1 cellular context compared by ENCODE assay signal in the genomic region with DNA sequence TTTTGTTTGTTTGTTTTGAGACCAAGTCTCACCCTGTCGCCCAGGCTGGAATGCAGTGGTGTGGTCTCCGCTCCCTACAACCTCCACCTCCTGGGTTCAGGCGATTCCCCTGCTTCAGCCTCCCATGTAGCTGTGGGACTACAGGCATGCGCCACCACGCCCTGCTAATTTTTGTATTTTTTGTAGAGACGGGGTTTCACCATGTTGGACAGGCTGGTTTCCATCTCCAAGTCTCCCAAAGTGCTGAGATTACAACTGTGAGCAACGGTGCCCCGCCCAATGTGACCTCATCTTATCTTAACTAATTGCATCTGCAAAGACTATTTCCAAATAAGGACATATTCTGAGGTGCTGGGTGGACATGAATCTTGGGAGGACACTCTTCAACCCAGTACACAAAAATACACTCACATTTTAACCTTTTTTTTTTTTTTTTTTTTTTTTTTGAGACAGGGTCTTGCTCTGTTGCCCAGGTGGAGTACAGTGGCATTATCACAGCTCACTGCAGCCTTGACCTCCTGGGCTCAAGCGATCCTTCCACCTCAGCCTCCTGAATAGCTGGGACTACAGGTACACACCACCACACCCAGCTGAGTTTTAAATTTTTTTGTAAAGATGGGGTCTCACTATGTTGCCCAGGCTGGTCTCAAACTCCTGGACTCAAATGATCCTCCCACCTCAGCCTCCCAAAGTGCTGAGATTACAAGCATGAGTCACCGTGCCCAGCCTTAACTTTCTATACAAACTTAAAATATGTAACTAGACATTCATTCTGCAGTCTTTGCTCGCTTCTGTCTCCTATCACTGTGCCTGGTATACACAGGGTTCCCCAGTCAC.
TF ChIP-seq lines count a peak whose summit lies in the region.
"Not testable (repeated sequence)": the region's sequence is repeated elsewhere in the genome, so short reads cannot be mapped to it uniquely, and the experiment has no call there.

No MANE protein-coding gene starts in this region.

TF ChIP-seq in K562, 482 proteins besides CTCF, POLR2A, EP300 and RAD21 (continued from another document):
- TF ChIP-seq, protein P1, sequence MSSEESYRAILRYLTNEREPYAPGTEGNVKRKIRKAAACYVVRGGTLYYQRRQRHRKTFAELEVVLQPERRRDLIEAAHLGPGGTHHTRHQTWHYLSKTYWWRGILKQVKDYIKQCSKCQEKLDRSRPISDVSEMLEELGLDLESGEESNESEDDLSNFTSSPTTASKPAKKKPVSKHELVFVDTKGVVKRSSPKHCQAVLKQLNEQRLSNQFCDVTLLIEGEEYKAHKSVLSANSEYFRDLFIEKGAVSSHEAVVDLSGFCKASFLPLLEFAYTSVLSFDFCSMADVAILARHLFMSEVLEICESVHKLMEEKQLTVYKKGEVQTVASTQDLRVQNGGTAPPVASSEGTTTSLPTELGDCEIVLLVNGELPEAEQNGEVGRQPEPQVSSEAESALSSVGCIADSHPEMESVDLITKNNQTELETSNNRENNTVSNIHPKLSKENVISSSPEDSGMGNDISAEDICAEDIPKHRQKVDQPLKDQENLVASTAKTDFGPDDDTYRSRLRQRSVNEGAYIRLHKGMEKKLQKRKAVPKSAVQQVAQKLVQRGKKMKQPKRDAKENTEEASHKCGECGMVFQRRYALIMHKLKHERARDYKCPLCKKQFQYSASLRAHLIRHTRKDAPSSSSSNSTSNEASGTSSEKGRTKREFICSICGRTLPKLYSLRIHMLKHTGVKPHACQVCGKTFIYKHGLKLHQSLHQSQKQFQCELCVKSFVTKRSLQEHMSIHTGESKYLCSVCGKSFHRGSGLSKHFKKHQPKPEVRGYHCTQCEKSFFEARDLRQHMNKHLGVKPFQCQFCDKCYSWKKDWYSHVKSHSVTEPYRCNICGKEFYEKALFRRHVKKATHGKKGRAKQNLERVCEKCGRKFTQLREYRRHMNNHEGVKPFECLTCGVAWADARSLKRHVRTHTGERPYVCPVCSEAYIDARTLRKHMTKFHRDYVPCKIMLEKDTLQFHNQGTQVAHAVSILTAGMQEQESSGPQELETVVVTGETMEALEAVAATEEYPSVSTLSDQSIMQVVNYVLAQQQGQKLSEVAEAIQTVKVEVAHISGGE (CRISPR knock-in tag; IDR thresholded peaks at IDR 0.05) = 0 out of 6 replicates have a peak, but pooled peaks of 1 of the 3 experiments have one; percentile 26
- TF ChIP-seq, protein P2, sequence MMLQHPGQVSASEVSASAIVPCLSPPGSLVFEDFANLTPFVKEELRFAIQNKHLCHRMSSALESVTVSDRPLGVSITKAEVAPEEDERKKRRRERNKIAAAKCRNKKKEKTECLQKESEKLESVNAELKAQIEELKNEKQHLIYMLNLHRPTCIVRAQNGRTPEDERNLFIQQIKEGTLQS (IDR thresholded peaks at IDR 0.05) = peak; percentile 27; the same call in 1 of the 2 replicates
- TF ChIP-seq, protein P2 (CRISPR knock-in tag; conservative IDR thresholded peaks at IDR 0.05) = not testable (repeated sequence)
- TF ChIP-seq, protein P3, sequence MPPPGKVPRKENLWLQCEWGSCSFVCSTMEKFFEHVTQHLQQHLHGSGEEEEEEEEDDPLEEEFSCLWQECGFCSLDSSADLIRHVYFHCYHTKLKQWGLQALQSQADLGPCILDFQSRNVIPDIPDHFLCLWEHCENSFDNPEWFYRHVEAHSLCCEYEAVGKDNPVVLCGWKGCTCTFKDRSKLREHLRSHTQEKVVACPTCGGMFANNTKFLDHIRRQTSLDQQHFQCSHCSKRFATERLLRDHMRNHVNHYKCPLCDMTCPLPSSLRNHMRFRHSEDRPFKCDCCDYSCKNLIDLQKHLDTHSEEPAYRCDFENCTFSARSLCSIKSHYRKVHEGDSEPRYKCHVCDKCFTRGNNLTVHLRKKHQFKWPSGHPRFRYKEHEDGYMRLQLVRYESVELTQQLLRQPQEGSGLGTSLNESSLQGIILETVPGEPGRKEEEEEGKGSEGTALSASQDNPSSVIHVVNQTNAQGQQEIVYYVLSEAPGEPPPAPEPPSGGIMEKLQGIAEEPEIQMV (tag; conservative IDR thresholded peaks at IDR 0.05; ENCODE audit: low read depth) = 0 out of 2 replicates have a peak, but pooled peaks have one; percentile 27
- TF ChIP-seq ZKSCAN8 (CRISPR knock-in tag; IDR thresholded peaks at IDR 0.05) (0 out of 2 replicates have a peak, but pooled peaks have one; percentile 56), ATF1 (tag; IDR thresholded peaks at IDR 0.05) (peak; percentile 30; the same call in 1 of the 2 replicates), ATF7 (IDR thresholded peaks at IDR 0.05) (peak; percentile 73), BCOR (IDR thresholded peaks at IDR 0.05) (peak; percentile 66; the same call in 1 of the 2 replicates), SMARCA5 (IDR thresholded peaks at IDR 0.05) (peak; percentile 58; the same call in 1 of the 2 replicates), RBM25 (IDR thresholded peaks at IDR 0.05; ENCODE audit: low read depth, low read length, severe bottlenecking) (peak; percentile 47), ZNF384 (IDR thresholded peaks at IDR 0.05; ENCODE audit: low read depth, low read length) (peak; percentile 4; the same call in 1 of the 2 replicates), FOSL1 (tag; conservative IDR thresholded peaks at IDR 0.05) (0 out of 2 replicates have a peak, but pooled peaks have one; percentile 26), ZNF766 (CRISPR knock-in tag; conservative IDR thresholded peaks at IDR 0.05) (peak; percentile 66; the same call in 1 of the 2 replicates), ZNF121 (CRISPR knock-in tag; conservative IDR thresholded peaks at IDR 0.05) (peak; percentile 100), MEF2D (tag; conservative IDR thresholded peaks at IDR 0.05; ENCODE audit: low read depth) (peak; percentile 69), SRF (CRISPR knock-in tag; IDR thresholded peaks at IDR 0.05) (peak; percentile 76 to 97; a peak in 3 of 4 replicates), ZNF584 (CRISPR knock-in tag; IDR thresholded peaks at IDR 0.05; ENCODE audit: low read depth) (peak; percentile 91), ZNF644 (tag; IDR thresholded peaks at IDR 0.05; ENCODE audit: low read depth) (peak; percentile 57; the same call in 1 of the 2 replicates), JUND (IDR thresholded peaks at IDR 0.05; ENCODE audit: borderline replicate concordance, low read depth, low read length) (0 out of 2 replicates have a peak, but pooled peaks have one; percentile 45), KLF1 (tag; IDR thresholded peaks at IDR 0.05) (peak; percentile 78; the same call in 1 of the 2 replicates)
- TF ChIP-seq ATF1 (CRISPR knock-in tag; IDR thresholded peaks at IDR 0.05); JUND (tag; IDR thresholded peaks at IDR 0.05; ENCODE audit: borderline replicate concordance, low read depth, low read length): not testable (repeated sequence)
- TF ChIP-seq, protein P4, sequence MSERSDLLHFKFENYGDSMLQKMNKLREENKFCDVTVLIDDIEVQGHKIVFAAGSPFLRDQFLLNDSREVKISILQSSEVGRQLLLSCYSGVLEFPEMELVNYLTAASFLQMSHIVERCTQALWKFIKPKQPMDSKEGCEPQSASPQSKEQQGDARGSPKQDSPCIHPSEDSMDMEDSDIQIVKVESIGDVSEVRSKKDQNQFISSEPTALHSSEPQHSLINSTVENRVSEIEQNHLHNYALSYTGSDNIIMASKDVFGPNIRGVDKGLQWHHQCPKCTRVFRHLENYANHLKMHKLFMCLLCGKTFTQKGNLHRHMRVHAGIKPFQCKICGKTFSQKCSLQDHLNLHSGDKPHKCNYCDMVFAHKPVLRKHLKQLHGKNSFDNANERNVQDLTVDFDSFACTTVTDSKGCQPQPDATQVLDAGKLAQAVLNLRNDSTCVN (CRISPR knock-in tag; IDR thresholded peaks at IDR 0.05) = 0 out of 2 replicates have a peak, but pooled peaks have one; percentile 37
- TF ChIP-seq, protein P5, sequence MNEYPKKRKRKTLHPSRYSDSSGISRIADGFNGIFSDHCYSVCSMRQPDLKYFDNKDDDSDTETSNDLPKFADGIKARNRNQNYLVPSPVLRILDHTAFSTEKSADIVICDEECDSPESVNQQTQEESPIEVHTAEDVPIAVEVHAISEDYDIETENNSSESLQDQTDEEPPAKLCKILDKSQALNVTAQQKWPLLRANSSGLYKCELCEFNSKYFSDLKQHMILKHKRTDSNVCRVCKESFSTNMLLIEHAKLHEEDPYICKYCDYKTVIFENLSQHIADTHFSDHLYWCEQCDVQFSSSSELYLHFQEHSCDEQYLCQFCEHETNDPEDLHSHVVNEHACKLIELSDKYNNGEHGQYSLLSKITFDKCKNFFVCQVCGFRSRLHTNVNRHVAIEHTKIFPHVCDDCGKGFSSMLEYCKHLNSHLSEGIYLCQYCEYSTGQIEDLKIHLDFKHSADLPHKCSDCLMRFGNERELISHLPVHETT (CRISPR knock-in tag; conservative IDR thresholded peaks at IDR 0.05 in 1 of 2, IDR thresholded peaks at IDR 0.05 in 1 of 2) = peak in 1 of 2 experiments; percentile 78; a peak in 2 of 4 replicates
- TF ChIP-seq, protein P6, sequence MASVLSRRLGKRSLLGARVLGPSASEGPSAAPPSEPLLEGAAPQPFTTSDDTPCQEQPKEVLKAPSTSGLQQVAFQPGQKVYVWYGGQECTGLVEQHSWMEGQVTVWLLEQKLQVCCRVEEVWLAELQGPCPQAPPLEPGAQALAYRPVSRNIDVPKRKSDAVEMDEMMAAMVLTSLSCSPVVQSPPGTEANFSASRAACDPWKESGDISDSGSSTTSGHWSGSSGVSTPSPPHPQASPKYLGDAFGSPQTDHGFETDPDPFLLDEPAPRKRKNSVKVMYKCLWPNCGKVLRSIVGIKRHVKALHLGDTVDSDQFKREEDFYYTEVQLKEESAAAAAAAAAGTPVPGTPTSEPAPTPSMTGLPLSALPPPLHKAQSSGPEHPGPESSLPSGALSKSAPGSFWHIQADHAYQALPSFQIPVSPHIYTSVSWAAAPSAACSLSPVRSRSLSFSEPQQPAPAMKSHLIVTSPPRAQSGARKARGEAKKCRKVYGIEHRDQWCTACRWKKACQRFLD (CRISPR knock-in tag; IDR thresholded peaks at IDR 0.05) = peak; percentile 88; the same call in 1 of the 2 replicates
TF ChIP-seq in K562: peak in this region for 24; not testable (repeated sequence) for 458.
